8 cellular contexts compared by ENCODE assay signal in genomic region chr17:48023408-48024148, GRCh38. TPM values are rescaled to one million over a fixed set of nuclear protein-coding genes. Genes with fewer than 3 reads are reported as not detected.
DNase-seq lines count a peak whose midpoint lies in the region; ATAC-seq, FAIRE-seq and TF ChIP-seq lines count a peak whose summit lies in the region.

No MANE protein-coding gene starts in this region.

- peaks cover 38% of the 10 kb centered on the region for H3K27me3 Mint-ChIP-seq in activated naive CD8-positive, alpha-beta T cell treated with anti-CD3 and anti-CD28 coated beads, Interleukin-2, amount 50 U/mL, for 24 hours

- H3K4me1 Mint-ChIP-seq in activated naive CD8-positive, alpha-beta T cell treated with anti-CD3 and anti-CD28 coated beads, Interleukin-2, amount 50 U/mL, for 24 hours = peaks cover 35% of the 10 kb centered on the region

- H3K4me1 ChIP-seq in neuron (ENCODE audit: insufficient read depth, low read length) (peaks cover 34% of the 10 kb centered on the region), vagina (peaks cover 38% of the 10 kb centered on the region)

- H3K36me3 ChIP-seq in neuron (ENCODE audit: insufficient read depth, low read length) (no peaks in the 10 kb centered on the region), vagina (no peaks in the 10 kb centered on the region)

- DNase-seq in D721Med (ENCODE audit: insufficient read length, low spot score) = no peak
- DNase-seq in LoVo (ENCODE audit: low spot score) = peak; percentile 83
- peak; percentile 83 for DNase-seq in RPMI7951 (ENCODE audit: low read depth)
- DNase-seq in activated naive CD8-positive, alpha-beta T cell treated with anti-CD3 and anti-CD28 coated beads, Interleukin-2, amount 50 U/mL, for 24 hours = peak; percentile 69
- peak; percentile 74 to 96 (median 88) for DNase-seq in head of caudate nucleus
- no peak for DNase-seq in vagina (ENCODE audit: extremely low spot score in 2 of 2)

- peak; percentile 22 for TF ChIP-seq CTCF in D721Med (IDR thresholded peaks at IDR 0.05; ENCODE audit: insufficient read depth, missing control alignments)
- TF ChIP-seq CTCF in vagina (IDR thresholded peaks at IDR 0.05) = no peak

- H2AFZ ChIP-seq in neuron (ENCODE audit: low read depth, low read length) = peak overlapping the region; percentile 59

- H3K27me3 ChIP-seq in neuron (ENCODE audit: insufficient read depth, low read length) (no peaks in the 10 kb centered on the region), vagina (no peaks in the 10 kb centered on the region)

- no peaks in the 10 kb centered on the region for H3K36me3 Mint-ChIP-seq in activated naive CD8-positive, alpha-beta T cell treated with anti-CD3 and anti-CD28 coated beads, Interleukin-2, amount 50 U/mL, for 24 hours (ENCODE audit: low read depth)

- peak overlapping the region; percentile 46 for H3K4me3 ChIP-seq in neuron (ENCODE audit: low read length)
- peak overlapping the region; percentile 26 to 49 for H3K4me3 ChIP-seq in vagina

- peak; percentile 16 for ATAC-seq in activated naive CD8-positive, alpha-beta T cell treated with anti-CD3 and anti-CD28 coated beads, Interleukin-2, amount 50 U/mL, for 24 hours
- no peak for ATAC-seq in HG02884 (IDR thresholded peaks at IDR 0.05; ENCODE audit: unreplicated experiment)

- peak overlapping the region; percentile 54 for H3K27ac ChIP-seq in vagina

- no peak overlapping the region for H3K27ac Mint-ChIP-seq in activated naive CD8-positive, alpha-beta T cell treated with anti-CD3 and anti-CD28 coated beads, Interleukin-2, amount 50 U/mL, for 24 hours

- FAIRE-seq in D721Med (lab: Jason Lieb, UNC) = no peak

- intact Hi-C loops in head of caudate nucleus (cut with DNase I) (loop anchor here (2.0 kb wide), 2 partner anchors 51 to 595 kb away; no protein-coding TSS in a partner anchor), vagina (cut with DNase I) (loop anchor here (5.0 to 10.0 kb wide), 3 partner anchors 79 to 571 kb away; partner anchors contain the start of genes HOXB3, HOXB5 and PNPO)

- H3K9me3 Mint-ChIP-seq in activated naive CD8-positive, alpha-beta T cell treated with anti-CD3 and anti-CD28 coated beads, Interleukin-2, amount 50 U/mL, for 24 hours = no peaks in the 10 kb centered on the region

- H3K4me3 Mint-ChIP-seq in activated naive CD8-positive, alpha-beta T cell treated with anti-CD3 and anti-CD28 coated beads, Interleukin-2, amount 50 U/mL, for 24 hours = peak overlapping the region; percentile 69

- TF ChIP-seq POLR2A in vagina (IDR thresholded peaks at IDR 0.05) = no peak

- H3K9me3 ChIP-seq in neuron (ENCODE audit: low read length) (no peaks in the 10 kb centered on the region), vagina (no peaks in the 10 kb centered on the region)

RNA-seq across cellular contexts. Expression of gene COPZ2, which starts 14.0 kb away (rescaled TPM):
- 40.3 and 41.7 TPM in 2 replicates for total RNA-seq in RPMI7951 (2014; rRNA removed; shearing (Covaris generic))
- total RNA-seq in vagina = 34.4 TPM

RNA-seq across cellular contexts. Expression of gene NFE2L1, which starts 24.6 kb away (rescaled TPM):
- 28.4 and 35.2 TPM in 2 replicates for total RNA-seq in RPMI7951 (2014; rRNA removed; shearing (Covaris generic))
- 190 TPM for total RNA-seq in vagina

RNA-seq across cellular contexts. Expression of gene CDK5RAP3, which starts 52.7 kb away (rescaled TPM):
- 41.6 and 44.0 TPM in 2 replicates for total RNA-seq in RPMI7951 (2014; rRNA removed; shearing (Covaris generic))
- total RNA-seq in vagina = 144 TPM

Comparison
In these comparisons a context has a peak if more than half of its experiments do, and no peak if none do; other contexts are left out.
1. DNase-seq: peak in LoVo (single experiment), RPMI7951 (single experiment), activated naive CD8-positive, alpha-beta T cell treated with anti-CD3 and anti-CD28 coated beads, Interleukin-2, amount 50 U/mL, for 24 hours (single experiment) and head of caudate nucleus (42 of 42); none in D721Med (single experiment) and vagina (0 of 2).